ENCODE assay signal across 9 cellular contexts in genomic region chr1:27658951-27659496, GRCh38. TPM values are rescaled to one million over a fixed set of nuclear protein-coding genes. Genes with fewer than 3 reads are reported as not detected.
DNase-seq lines count a peak whose midpoint lies in the region; TF ChIP-seq lines count a peak whose summit lies in the region.
"Had no signal": no experiment of that assay in that cellular context is flagged by ENCODE, and none has a peak within 500 bp of the region (broad histone marks: within the 10 kb centered on the region; RNA-seq: fewer than 3 reads in every experiment).

No MANE protein-coding gene starts in this region.

- H3K4me2 ChIP-seq in MM.1S (ENCODE audit: low read depth, low read length) = peak overlapping the region; percentile 68; the same call in 1 of the 2 replicates

- no peaks in the 10 kb centered on the region for H3K9me3 ChIP-seq in MM.1S (replicated peaks; ENCODE audit: insufficient read depth, low read length)
- no peaks in the 10 kb centered on the region for H3K9me3 ChIP-seq in subcutaneous abdominal adipose tissue (ENCODE audit: control insufficient read depth in 5 of 5, low read length in 5 of 5)

- DNase-seq in DMS 273 (lab: John Stamatoyannopoulos, UW; ENCODE audit: unreplicated experiment) (peak; percentile 72), DMS 273 treated with DMSO at 0.1 percent for 48 hours (lab: John Stamatoyannopoulos, UW) (no peak), HCEC 1CT (peak; percentile 79), MM.1S (no peak), astrocyte of the hippocampus (ENCODE audit: low read depth, low spot score) (peak; percentile 62), kidney epithelial cell (ENCODE audit: low read depth) (peak; percentile 42), cortex of kidney (lab: John Stamatoyannopoulos, UW) (no peak)

- H3K36me3 ChIP-seq in MM.1S (replicated peaks; ENCODE audit: insufficient read depth, low read length) (no peaks in the 10 kb centered on the region), kidney epithelial cell (ENCODE audit: control insufficient read depth, insufficient read depth, low read length) (no peaks in the 10 kb centered on the region), subcutaneous abdominal adipose tissue (ENCODE audit: control insufficient read depth in 5 of 5, insufficient read depth in 5 of 5, low read length in 5 of 5) (no peaks in the 10 kb centered on the region)

- H2AFZ ChIP-seq in MM.1S (ENCODE audit: low read length) = peak overlapping the region; percentile 88

- no peaks in the 10 kb centered on the region for H3K27me3 ChIP-seq in MM.1S (replicated peaks; ENCODE audit: insufficient read depth, low read length)
- no peaks in the 10 kb centered on the region for H3K27me3 ChIP-seq in kidney epithelial cell (ENCODE audit: control insufficient read depth, insufficient read depth, low read length)
- H3K27me3 ChIP-seq in subcutaneous abdominal adipose tissue (ENCODE audit: control insufficient read depth in 5 of 5, insufficient read depth in 4 of 5, low read length in 5 of 5) = no peaks in the 10 kb centered on the region

- no peak overlapping the region for H3K9ac ChIP-seq in MM.1S (ENCODE audit: low read length)
- peak overlapping the region in 3 of 5 donors; percentile 26 to 55 (median 43) for H3K9ac ChIP-seq in subcutaneous abdominal adipose tissue (ENCODE audit: low read length in 5 of 5)

- peaks cover 21% of the 10 kb centered on the region for H3K4me1 ChIP-seq in MM.1S (ENCODE audit: low read length)
- peaks cover 5 to 49% (median 34%) of the 10 kb centered on the region in 5 donors for H3K4me1 ChIP-seq in subcutaneous abdominal adipose tissue (ENCODE audit: control insufficient read depth in 5 of 5, insufficient read depth in 5 of 5, low read length in 5 of 5)

- no peaks in the 10 kb centered on the region for H3K79me2 ChIP-seq in MM.1S (ENCODE audit: low read length)

- peaks cover 9% of the 10 kb centered on the region; the same call in 1 of the 2 replicates for H3F3A ChIP-seq in MM.1S (ENCODE audit: insufficient read depth, low read length)

- H3K4me3 ChIP-seq in MM.1S (ENCODE audit: low read length) = peak overlapping the region; percentile 47; the same call in 1 of the 2 replicates
- no peak overlapping the region for H3K4me3 ChIP-seq in kidney epithelial cell (ENCODE audit: low read depth, low read length)
- peak overlapping the region; percentile 47 to 63 (median 55) for H3K4me3 ChIP-seq in subcutaneous abdominal adipose tissue (ENCODE audit: low read depth in 1 of 5, low read length in 5 of 5)

- no peaks in the 10 kb centered on the region for H4K20me1 ChIP-seq in MM.1S (ENCODE audit: insufficient read depth, low read length)

- H3K27ac ChIP-seq in MM.1S (ENCODE audit: low read length) (no peak overlapping the region), subcutaneous abdominal adipose tissue (ENCODE audit: low read depth, low read length) (peak overlapping the region; percentile 86)
- H3K27ac ChIP-seq: 22Rv1 had no signal

- TF ChIP-seq CTCF in MM.1S (IDR thresholded peaks at IDR 0.05; ENCODE audit: low read length) (no peak), kidney epithelial cell (IDR thresholded peaks at IDR 0.05; ENCODE audit: insufficient read depth, low read length, poor library complexity, severe bottlenecking) (no peak)

- no peaks in the 10 kb centered on the region for H3K9me2 ChIP-seq in MM.1S (replicated peaks; ENCODE audit: insufficient read depth, low read length)

RNA-seq across cellular contexts. Expression of gene IFI6, which starts 13.0 kb away (rescaled TPM):
- total RNA-seq in kidney epithelial cell = 42.1 and 53.9 TPM in 2 replicates

RNA-seq across cellular contexts. Expression of gene FGR, which starts 24.0 kb away (rescaled TPM):
- total RNA-seq in kidney epithelial cell = 0.41 TPM in 1 of 2 replicates, not detected in the other

RNA-seq across cellular contexts. Expression of gene AHDC1, which starts 55.1 kb away (rescaled TPM):
- 18.0 and 30.8 TPM in 2 replicates for total RNA-seq in kidney epithelial cell

Comparison
In these comparisons a context has a peak if more than half of its experiments do, and no peak if none do; other contexts are left out.
1. DNase-seq: peak in DMS 273 (single experiment), HCEC 1CT (single experiment), astrocyte of the hippocampus (single experiment) and kidney epithelial cell (single experiment); none in DMS 273 treated with DMSO at 0.1 percent for 48 hours (single experiment), MM.1S (single experiment) and cortex of kidney (single experiment).